ENCODE assay signal across 16 cellular contexts in genomic region chr3:128231596-128231995, GRCh38.
DNase-seq lines count a peak whose midpoint lies in the region; ATAC-seq and TF ChIP-seq lines count a peak whose summit lies in the region.
"Had no signal": no experiment of that assay in that cellular context is flagged by ENCODE, and none has a peak within 500 bp of the region (broad histone marks: within the 10 kb centered on the region; RNA-seq: fewer than 3 reads in every experiment).

No MANE protein-coding gene starts in this region.

- H3K36me3 ChIP-seq in HUES64 (ENCODE audit: insufficient read depth, low read length), result no peaks in the 10 kb centered on the region
- no peaks in the 10 kb centered on the region for H3K36me3 ChIP-seq in mesenchymal stem cell (ENCODE audit: control insufficient read depth in 1 of 2, insufficient read depth in 2 of 2, low read depth in 1 of 2, low read length in 2 of 2)

- H2BK5ac ChIP-seq in mesenchymal stem cell (ENCODE audit: low read depth, low read length, poor library complexity, severe bottlenecking), result no peak overlapping the region

- H3K9me3 Mint-ChIP-seq in chondrocyte (ENCODE audit: low read depth), result no peaks in the 10 kb centered on the region
- no peaks in the 10 kb centered on the region for H3K9me3 Mint-ChIP-seq in type B pancreatic cell
- H3K9me3 Mint-ChIP-seq in T-cell, result no peaks in the 10 kb centered on the region
- H3K9me3 Mint-ChIP-seq: CD14-positive monocyte had no signal

- H3K9ac ChIP-seq in HUES64 (ENCODE audit: low read depth, low read length) (no peak overlapping the region), mesenchymal stem cell (ENCODE audit: low read length) (no peak overlapping the region)

- H4K8ac ChIP-seq in mesenchymal stem cell (ENCODE audit: low read length), result no peak overlapping the region

- H3K23ac ChIP-seq in mesenchymal stem cell (ENCODE audit: low read length in 2 of 2), result no peak overlapping the region

- no peak overlapping the region for H2BK120ac ChIP-seq in mesenchymal stem cell (ENCODE audit: low read depth, low read length)

- no peak overlapping the region for H3K4me3 ChIP-seq in HUES64 (ENCODE audit: low read length)
- no peak overlapping the region for H3K4me3 ChIP-seq in mesenchymal stem cell (ENCODE audit: insufficient read depth in 1 of 2, low read depth in 1 of 2, low read length in 2 of 2)

- CTCF ChIA-PET in T-cell (lab: Charles Lee), result interaction anchor here in 1 of 2 donors (0.6 kb wide), 1 partner anchor 90 kb away, joined by 3 read pairs; no protein-coding TSS in a partner anchor

- H3K27me3 ChIP-seq in HUES64 (ENCODE audit: insufficient read depth, low read length), result no peaks in the 10 kb centered on the region
- no peaks in the 10 kb centered on the region for H3K27me3 ChIP-seq in mesenchymal stem cell (ENCODE audit: control insufficient read depth in 1 of 2, insufficient read depth in 1 of 2, low read length in 2 of 2)

- H3K27me3 Mint-ChIP-seq in chondrocyte (ENCODE audit: low read depth) (no peaks in the 10 kb centered on the region), type B pancreatic cell (no peaks in the 10 kb centered on the region), T-cell (no peaks in the 10 kb centered on the region)

- 85% methylated on average over 4 of the region's 6 CpGs for WGBS in HUES64
- WGBS in mesenchymal stem cell, result 68% methylated on average over 4 of the region's 6 CpGs

- H3K4me2 ChIP-seq in mesenchymal stem cell (ENCODE audit: low read length, poor library complexity, severe bottlenecking), result no peak overlapping the region

- H3K4me1 Mint-ChIP-seq in chondrocyte (ENCODE audit: low read depth), result peaks cover 35% of the 10 kb centered on the region
- H3K4me1 Mint-ChIP-seq in type B pancreatic cell (ENCODE audit: unreplicated experiment), result peaks cover 59% of the 10 kb centered on the region
- peaks cover 6 to 19% (median 16%) of the 10 kb centered on the region in 3 donors for H3K4me1 Mint-ChIP-seq in T-cell

- H3K4me3 Mint-ChIP-seq in chondrocyte (ENCODE audit: unreplicated experiment), result no peak overlapping the region
- peak overlapping the region; percentile 17 for H3K4me3 Mint-ChIP-seq in type B pancreatic cell
- no peak overlapping the region for H3K4me3 Mint-ChIP-seq in T-cell
- H3K4me3 Mint-ChIP-seq: CD14-positive monocyte had no signal

- peak overlapping the region in 1 of 2 experiments; percentile 4 for H3K18ac ChIP-seq in mesenchymal stem cell (ENCODE audit: low read depth in 1 of 2, low read length in 2 of 2)

- TF ChIP-seq CTCF in chondrocyte (IDR thresholded peaks at IDR 0.05), result no peak
- no peak for TF ChIP-seq CTCF in type B pancreatic cell (conservative IDR thresholded peaks at IDR 0.05)

- no peak overlapping the region for H3K4ac ChIP-seq in mesenchymal stem cell (ENCODE audit: low read depth in 1 of 2, low read length in 2 of 2)

- H2BK12ac ChIP-seq in mesenchymal stem cell (ENCODE audit: low read length in 2 of 2), result peak overlapping the region in 1 of 2 experiments; percentile 31

- H3K14ac ChIP-seq in mesenchymal stem cell (ENCODE audit: low read length in 2 of 2), result no peak overlapping the region

- no peak overlapping the region for H2AFZ ChIP-seq in mesenchymal stem cell (ENCODE audit: low read depth, low read length)

- H3K9me3 ChIP-seq in HUES64 (ENCODE audit: insufficient read depth, low read depth, low read length), result no peaks in the 10 kb centered on the region
- no peaks in the 10 kb centered on the region for H3K9me3 ChIP-seq in mesenchymal stem cell (ENCODE audit: control insufficient read depth, low read length)

- ATAC-seq in HG03135 (IDR thresholded peaks at IDR 0.05; ENCODE audit: unreplicated experiment), result no peak
- no peak for ATAC-seq in HG03342 (IDR thresholded peaks at IDR 0.05; ENCODE audit: unreplicated experiment)
- ATAC-seq in T-cell (replicated peaks in 1 of 4), result no peak
- ATAC-seq: Panc1 had no signal

- no peak for DNase-seq in chondrocyte (ENCODE audit: low spot score)
- DNase-seq in mesenchymal stem cell, result no peak
- DNase-seq in type B pancreatic cell (ENCODE audit: extremely low spot score, unreplicated experiment), result no peak
- DNase-seq in T-cell, result no peak
- no peak for DNase-seq in NCI-H2029 (lab: John Stamatoyannopoulos, UW)
- DNase-seq: AML-193, DMS79 treated with DMSO at 0.1 percent for 48 hours, GOT3, NCI-H1105, NCI-H1694 had no signal

- H2BK15ac ChIP-seq in mesenchymal stem cell (ENCODE audit: low read depth, poor library complexity, severe bottlenecking), result no peak overlapping the region

- peaks cover 19% of the 10 kb centered on the region for H3K79me1 ChIP-seq in mesenchymal stem cell (replicated peaks; ENCODE audit: low read length, poor library complexity, severe bottlenecking)

- H3K27ac ChIP-seq in HUES64 (ENCODE audit: low read depth, low read length) (0 out of 2 replicates have a peak overlapping the region, but pooled peaks have one; percentile 12), mesenchymal stem cell (ENCODE audit: low read length, poor library complexity, severe bottlenecking) (no peak overlapping the region)
- H3K27ac ChIP-seq: HL-60 had no signal

- H3K4me1 ChIP-seq in HUES64 (ENCODE audit: insufficient read depth, low read length), result peaks cover 23% of the 10 kb centered on the region
- H3K4me1 ChIP-seq in mesenchymal stem cell (ENCODE audit: control insufficient read depth, insufficient read depth, low read depth, low read length), result peaks cover 3% of the 10 kb centered on the region

- H2AK5ac ChIP-seq in mesenchymal stem cell (ENCODE audit: low read length, severe bottlenecking), result no peak overlapping the region

- H4K91ac ChIP-seq in mesenchymal stem cell (ENCODE audit: low read length), result peak overlapping the region; percentile 45

- POLR2A ChIA-PET in T-cell (lab: Charles Lee), result no interaction called here

- no peaks in the 10 kb centered on the region for H3K36me3 Mint-ChIP-seq in chondrocyte (ENCODE audit: low read depth)
- no peaks in the 10 kb centered on the region for H3K36me3 Mint-ChIP-seq in type B pancreatic cell
- H3K36me3 Mint-ChIP-seq in T-cell, result no peaks in the 10 kb centered on the region

- H3K27ac Mint-ChIP-seq in chondrocyte (ENCODE audit: unreplicated experiment) (peak overlapping the region; percentile 83), type B pancreatic cell (peak overlapping the region; percentile 61), T-cell (peak overlapping the region in 1 of 2 donors; percentile 16)
